15 cellular contexts compared by ENCODE assay signal in genomic region chr3:124791142-124791541, GRCh38.
A peak's percentile ranks its signal among the peaks of the same experiment; 100 is the strongest.
DNase-seq lines count a peak whose midpoint lies in the region; ATAC-seq, FAIRE-seq and TF ChIP-seq lines count a peak whose summit lies in the region.
"Had no signal": no experiment of that assay in that cellular context is flagged by ENCODE, and none has a peak within 500 bp of the region (broad histone marks: within the 10 kb centered on the region; RNA-seq: fewer than 3 reads in every experiment).

No MANE protein-coding gene starts in this region.

- peak overlapping the region; percentile 8 for H2AK5ac ChIP-seq in mesenchymal stem cell (ENCODE audit: low read length, severe bottlenecking)

- H4K8ac ChIP-seq in mesenchymal stem cell (ENCODE audit: low read length) = no peak overlapping the region

- H3K23ac ChIP-seq in mesenchymal stem cell (ENCODE audit: low read length in 2 of 2) = no peak overlapping the region

- H3K9me3 Mint-ChIP-seq in GM23338 (no peaks in the 10 kb centered on the region), astrocyte (ENCODE audit: unreplicated experiment) (no peaks in the 10 kb centered on the region)
- H3K9me3 Mint-ChIP-seq: activated T-cell treated with anti-CD3 and anti-CD28 coated beads, Interleukin-2, amount 50 U/mL, for 24 hours had no signal

- H3K36me3 ChIP-seq in GM23338 (ENCODE audit: insufficient read depth) = peaks cover 25% of the 10 kb centered on the region
- H3K36me3 ChIP-seq in astrocyte (ENCODE audit: insufficient read depth, low read length) = peaks cover 8% of the 10 kb centered on the region
- peaks cover 14 to 35% of the 10 kb centered on the region in 2 experiments for H3K36me3 ChIP-seq in mesenchymal stem cell (ENCODE audit: control insufficient read depth in 1 of 2, insufficient read depth in 2 of 2, low read depth in 1 of 2, low read length in 2 of 2)
- peaks cover 10 to 15% of the 10 kb centered on the region in 2 donors for H3K36me3 ChIP-seq in stomach smooth muscle (ENCODE audit: control insufficient read depth in 2 of 2, insufficient read depth in 2 of 2, low read length in 2 of 2)

- H3K14ac ChIP-seq in mesenchymal stem cell (ENCODE audit: low read length in 2 of 2) = no peak overlapping the region

- no peaks in the 10 kb centered on the region for H3K9me2 ChIP-seq in GM23338 (ENCODE audit: insufficient read depth)

- TF ChIP-seq CTCF in GM23338 (conservative IDR thresholded peaks at IDR 0.05; ENCODE audit: low read depth in 2 of 2) (no peak), astrocyte (IDR thresholded peaks at IDR 0.05; ENCODE audit: insufficient read depth, low read depth, low read length) (no peak)

- H3K4me1 Mint-ChIP-seq in GM23338 (peaks cover 6% of the 10 kb centered on the region), astrocyte (ENCODE audit: low read depth, unreplicated experiment) (peaks cover 55% of the 10 kb centered on the region)

- H4K91ac ChIP-seq in mesenchymal stem cell (ENCODE audit: low read length) = no peak overlapping the region

- H2BK5ac ChIP-seq in mesenchymal stem cell (ENCODE audit: low read depth, low read length, poor library complexity, severe bottlenecking) = no peak overlapping the region

- H3K9ac ChIP-seq in astrocyte (ENCODE audit: low read length) = peak overlapping the region; percentile 75
- peak overlapping the region; percentile 79 for H3K9ac ChIP-seq in mesenchymal stem cell (ENCODE audit: low read length)
- no peak overlapping the region for H3K9ac ChIP-seq in stomach smooth muscle (ENCODE audit: low read length in 2 of 2)

- H3K79me2 ChIP-seq in GM23338 (replicated peaks; ENCODE audit: insufficient read depth) = peaks cover 29% of the 10 kb centered on the region
- peaks cover 16% of the 10 kb centered on the region for H3K79me2 ChIP-seq in astrocyte (ENCODE audit: insufficient read depth, low read length)

- H3K4me1 ChIP-seq in GM23338 (ENCODE audit: insufficient read depth) (no peaks in the 10 kb centered on the region), astrocyte (ENCODE audit: insufficient read depth, low read length) (peaks cover 42% of the 10 kb centered on the region), mesenchymal stem cell (ENCODE audit: control insufficient read depth, insufficient read depth, low read depth, low read length) (peaks cover 21% of the 10 kb centered on the region), stomach smooth muscle (ENCODE audit: control insufficient read depth, insufficient read depth, low read length) (peaks cover 29% of the 10 kb centered on the region)

- H3F3A ChIP-seq in GM23338 (replicated peaks; ENCODE audit: low read depth) = 0 out of 2 replicates have a peak, but pooled peaks cover 5% of the 10 kb centered on the region

- peak overlapping the region; percentile 6 to 64 for H2BK12ac ChIP-seq in mesenchymal stem cell (ENCODE audit: low read length in 2 of 2)

- H3K27ac ChIP-seq in GM23338 (ENCODE audit: low read depth) (peak overlapping the region; percentile 69), astrocyte (ENCODE audit: low read depth, low read length) (peak overlapping the region; percentile 90), mesenchymal stem cell (ENCODE audit: low read length, poor library complexity, severe bottlenecking) (peak overlapping the region; percentile 89), stomach smooth muscle (ENCODE audit: low read length) (peak overlapping the region; percentile 62)
- H3K27ac ChIP-seq: VCaP had no signal

- H2AFZ ChIP-seq in GM23338 = no peak overlapping the region
- H2AFZ ChIP-seq in astrocyte (ENCODE audit: low read depth, low read length) = no peak overlapping the region
- H2AFZ ChIP-seq in mesenchymal stem cell (ENCODE audit: low read depth, low read length) = no peak overlapping the region

- peak; percentile 73 for FAIRE-seq in astrocyte (lab: Jason Lieb, UNC)
- FAIRE-seq: bronchial epithelial cell, GM12892 had no signal

- H3K27me3 ChIP-seq in GM23338 (ENCODE audit: insufficient read depth) (no peaks in the 10 kb centered on the region), astrocyte (ENCODE audit: insufficient read depth, low read length) (no peaks in the 10 kb centered on the region), mesenchymal stem cell (ENCODE audit: control insufficient read depth in 1 of 2, insufficient read depth in 1 of 2, low read length in 2 of 2) (no peaks in the 10 kb centered on the region), stomach smooth muscle (ENCODE audit: control insufficient read depth in 1 of 2, insufficient read depth in 2 of 2, low read length in 2 of 2) (no peaks in the 10 kb centered on the region)

- H3K9me3 ChIP-seq in astrocyte (ENCODE audit: insufficient read depth, low read depth, low read length) = no peaks in the 10 kb centered on the region
- H3K9me3 ChIP-seq in mesenchymal stem cell (ENCODE audit: control insufficient read depth, low read length) = no peaks in the 10 kb centered on the region
- no peaks in the 10 kb centered on the region for H3K9me3 ChIP-seq in stomach smooth muscle (ENCODE audit: control insufficient read depth in 2 of 2, low read length in 2 of 2)

- H3K4me3 ChIP-seq in GM23338 (no peak overlapping the region), astrocyte (ENCODE audit: insufficient read depth, low read depth, low read length) (no peak overlapping the region), mesenchymal stem cell (ENCODE audit: insufficient read depth in 1 of 2, low read depth in 1 of 2, low read length in 2 of 2) (peak overlapping the region in 1 of 2 experiments; percentile 30), stomach smooth muscle (ENCODE audit: low read length in 2 of 2) (no peak overlapping the region)

- H3K18ac ChIP-seq in mesenchymal stem cell (ENCODE audit: low read depth in 1 of 2, low read length in 2 of 2) = peak overlapping the region; percentile 3 to 89

- H3K4me2 ChIP-seq in GM23338 (no peak overlapping the region), astrocyte (ENCODE audit: low read length) (peak overlapping the region; percentile 64), mesenchymal stem cell (ENCODE audit: low read length, poor library complexity, severe bottlenecking) (no peak overlapping the region)

- H4K20me1 ChIP-seq in GM23338 (replicated peaks; ENCODE audit: insufficient read depth) = peaks cover 20% of the 10 kb centered on the region; the same call in 1 of the 2 replicates
- H4K20me1 ChIP-seq in astrocyte (ENCODE audit: insufficient read depth, low read length) = no peaks in the 10 kb centered on the region

- DNase-seq in GM23338 (ENCODE audit: low spot score) = no peak
- no peak for DNase-seq in astrocyte (ENCODE audit: low read depth)
- peak; percentile 96 for DNase-seq in mesenchymal stem cell
- DNase-seq in LoVo (ENCODE audit: low spot score) = no peak
- DNase-seq in OCI-M2 (lab: John Stamatoyannopoulos, UW; ENCODE audit: unreplicated experiment) = no peak
- no peak for DNase-seq in stimulated activated CD4-positive, alpha-beta T cell treated with anti-CD3 and anti-CD28 coated beads, Interleukin-2, amount 100 ng/mL, for 48 hours
- DNase-seq: activated T-cell treated with anti-CD3 and anti-CD28 coated beads, Interleukin-2, amount 50 U/mL, for 24 hours; NCI-H446; retina had no signal

- H2BK15ac ChIP-seq in mesenchymal stem cell (ENCODE audit: low read depth, poor library complexity, severe bottlenecking) = no peak overlapping the region

- H3K36me3 Mint-ChIP-seq in GM23338 (ENCODE audit: low read depth) (peaks cover 55% of the 10 kb centered on the region), astrocyte (ENCODE audit: low read depth, unreplicated experiment) (peaks cover 27% of the 10 kb centered on the region)

- H3K4me3 Mint-ChIP-seq in GM23338 (no peak overlapping the region), astrocyte (ENCODE audit: unreplicated experiment) (no peak overlapping the region)
- H3K4me3 Mint-ChIP-seq: activated T-cell treated with anti-CD3 and anti-CD28 coated beads, Interleukin-2, amount 50 U/mL, for 24 hours had no signal

- 42% methylated on average over 4 of the region's 4 CpGs for WGBS in mesenchymal stem cell

- H3K79me1 ChIP-seq in mesenchymal stem cell (replicated peaks; ENCODE audit: low read length, poor library complexity, severe bottlenecking) = peaks cover 17% of the 10 kb centered on the region

- peak overlapping the region; percentile 3 for H2BK120ac ChIP-seq in mesenchymal stem cell (ENCODE audit: low read depth, low read length)

- H3K27me3 Mint-ChIP-seq in GM23338 (ENCODE audit: insufficient read depth, low read depth, poor library complexity) (peaks cover 7% of the 10 kb centered on the region), astrocyte (ENCODE audit: low read depth, unreplicated experiment) (peaks cover 1% of the 10 kb centered on the region)

- ATAC-seq in GM23338 = no peak
- ATAC-seq in HG02870 (IDR thresholded peaks at IDR 0.05; ENCODE audit: unreplicated experiment) = no peak
- ATAC-seq: Panc1 had no signal

- 0 out of 2 replicates have a peak overlapping the region, but pooled peaks have one; percentile 39 for H3K27ac Mint-ChIP-seq in GM23338
- H3K27ac Mint-ChIP-seq in astrocyte (ENCODE audit: unreplicated experiment) = peak overlapping the region; percentile 96
- H3K27ac Mint-ChIP-seq: activated T-cell treated with anti-CD3 and anti-CD28 coated beads, Interleukin-2, amount 50 U/mL, for 24 hours had no signal

- H3K4ac ChIP-seq in mesenchymal stem cell (ENCODE audit: low read depth in 1 of 2, low read length in 2 of 2) = no peak overlapping the region

TF ChIP-seq in GM23338, 12 proteins besides CTCF, POLR2A, EP300 and RAD21 (continues in another document):
- TF ChIP-seq ZNF331 (CRISPR knock-in tag; IDR thresholded peaks at IDR 0.05; ENCODE audit: low read depth) = no peak
- no peak for TF ChIP-seq NANOG (IDR thresholded peaks at IDR 0.05; ENCODE audit: borderline replicate concordance)

Comparison
In these comparisons a context has a peak if more than half of its experiments do, and no peak if none do; other contexts are left out.
1. H3K9ac ChIP-seq: peak in astrocyte (single experiment) and mesenchymal stem cell (single experiment); none in stomach smooth muscle (0 of 2).
2. Peak in every context shown above with its lines, with median percentiles within 50 percentile points of each other: H3K27ac ChIP-seq.